In genomic region chr1:203038217-203038741, GRCh38 we compare ENCODE assay signal across 9 cellular contexts. TPM values are rescaled to one million over a fixed set of nuclear protein-coding genes. Genes with fewer than 3 reads are reported as not detected.
A peak's percentile ranks its signal among the peaks of the same experiment; 100 is the strongest.
DNase-seq lines count a peak whose midpoint lies in the region; ATAC-seq and TF ChIP-seq lines count a peak whose summit lies in the region.
"Had no signal": no experiment of that assay in that cellular context is flagged by ENCODE, and none has a peak within 500 bp of the region (broad histone marks: within the 10 kb centered on the region; RNA-seq: fewer than 3 reads in every experiment).

No MANE protein-coding gene starts in this region.

- TF ChIP-seq CTCF in GM12864 (IDR thresholded peaks at IDR 0.05; ENCODE audit: low read depth, low read length, missing control alignments) (peak; percentile 8), HL-60 (IDR thresholded peaks at IDR 0.05; ENCODE audit: insufficient read depth, low read length) (peak; percentile 26), body of pancreas (IDR thresholded peaks at IDR 0.05) (peak in 1 of 7 experiments; percentile 14), glutamatergic neuron (IDR thresholded peaks at IDR 0.05; ENCODE audit: partially characterized antibody, unreplicated experiment) (no peak)

- POLR2A ChIA-PET in naive thymus-derived CD8-positive, alpha-beta T cell (lab: Charles Lee): no interaction called here

- H3K4me3 ChIP-seq in GM12864 (ENCODE audit: low read depth, low read length) (no peak overlapping the region), HL-60 (replicated peaks; ENCODE audit: insufficient read depth, low read length) (no peak overlapping the region), body of pancreas (no peak overlapping the region), muscle layer of duodenum (ENCODE audit: low read depth in 1 of 2, low read length in 2 of 2) (no peak overlapping the region)

- H3K27ac ChIP-seq in HL-60 (replicated peaks): no peak overlapping the region
- H3K27ac ChIP-seq in body of pancreas: no peak overlapping the region
- H3K27ac ChIP-seq in muscle layer of duodenum (ENCODE audit: low read length): peak overlapping the region; percentile 69

- no peak overlapping the region for H3K27ac Mint-ChIP-seq in naive thymus-derived CD8-positive, alpha-beta T cell
- no peak overlapping the region for H3K27ac Mint-ChIP-seq in glutamatergic neuron (ENCODE audit: unreplicated experiment)
- H3K27ac Mint-ChIP-seq: dendritic cell treated with granulocyte-macrophage colony-stimulating factor and Interleukin-4, amounts not matched to agents 40 ng/mL and 50 ng/mL, for 4 days had no signal

- H3K9me3 ChIP-seq in body of pancreas: no peaks in the 10 kb centered on the region
- H3K9me3 ChIP-seq in muscle layer of duodenum (ENCODE audit: control insufficient read depth in 1 of 2, low read length in 2 of 2): no peaks in the 10 kb centered on the region

- peaks cover 4 to 11% (median 6%) of the 10 kb centered on the region in 5 donors for H3K27me3 Mint-ChIP-seq in naive thymus-derived CD8-positive, alpha-beta T cell
- peaks cover 6% of the 10 kb centered on the region for H3K27me3 Mint-ChIP-seq in glutamatergic neuron (ENCODE audit: unreplicated experiment)

- 14 to 19% methylated on average over 7 to 9 of the region's 9 CpGs for WGBS in body of pancreas, 2 donors

- H3K36me3 ChIP-seq in body of pancreas (replicated peaks in 1 of 2; ENCODE audit: insufficient read depth in 1 of 2, low read depth in 2 of 2): no peaks in the 10 kb centered on the region
- no peaks in the 10 kb centered on the region for H3K36me3 ChIP-seq in muscle layer of duodenum (ENCODE audit: control insufficient read depth in 1 of 2, insufficient read depth in 2 of 2, low read length in 2 of 2)

- peaks cover 4 to 8% (median 4%) of the 10 kb centered on the region in 4 donors for H3K4me1 Mint-ChIP-seq in naive thymus-derived CD8-positive, alpha-beta T cell
- peaks cover 38% of the 10 kb centered on the region for H3K4me1 Mint-ChIP-seq in glutamatergic neuron (ENCODE audit: low read depth, unreplicated experiment)

- H3K27me3 ChIP-seq in HL-60 (ENCODE audit: insufficient read depth, poor library complexity, severe bottlenecking) (no peaks in the 10 kb centered on the region), body of pancreas (no peaks in the 10 kb centered on the region), muscle layer of duodenum (ENCODE audit: low read depth, low read length) (peaks cover 7% of the 10 kb centered on the region)

- H3K4me1 ChIP-seq in body of pancreas: no peaks in the 10 kb centered on the region
- H3K4me1 ChIP-seq in muscle layer of duodenum (ENCODE audit: control insufficient read depth in 1 of 2, insufficient read depth in 2 of 2, low read length in 2 of 2): peaks cover 0 to 25% of the 10 kb centered on the region in 2 donors

- TF ChIP-seq POLR2A in body of pancreas (IDR thresholded peaks at IDR 0.05): no peak

- no peak for DNase-seq in GM12864 (ENCODE audit: low read depth)
- peak; percentile 34 to 46 for DNase-seq in HL-60 (ENCODE audit: low read depth in 1 of 2, low spot score in 1 of 2)
- DNase-seq in body of pancreas: peak; percentile 20 to 65 (median 30)
- no peak for DNase-seq in naive thymus-derived CD8-positive, alpha-beta T cell
- no peak for DNase-seq in glutamatergic neuron
- DNase-seq in NCI-H1930 (lab: John Stamatoyannopoulos, UW): no peak
- no peak for DNase-seq in LoVo (ENCODE audit: low spot score)

- no peaks in the 10 kb centered on the region for H3K36me3 Mint-ChIP-seq in naive thymus-derived CD8-positive, alpha-beta T cell
- H3K36me3 Mint-ChIP-seq in glutamatergic neuron (ENCODE audit: unreplicated experiment): no peaks in the 10 kb centered on the region

- no peak for ATAC-seq in body of pancreas
- no peak for ATAC-seq in naive thymus-derived CD8-positive, alpha-beta T cell

- intact Hi-C loops in body of pancreas (cut with DNase I): no loop called here

- H3K9me3 Mint-ChIP-seq in naive thymus-derived CD8-positive, alpha-beta T cell: no peaks in the 10 kb centered on the region
- peaks cover 8% of the 10 kb centered on the region for H3K9me3 Mint-ChIP-seq in glutamatergic neuron (ENCODE audit: unreplicated experiment)
- H3K9me3 Mint-ChIP-seq: dendritic cell treated with granulocyte-macrophage colony-stimulating factor and Interleukin-4, amounts not matched to agents 40 ng/mL and 50 ng/mL, for 4 days had no signal

- no peak overlapping the region for H3K4me3 Mint-ChIP-seq in naive thymus-derived CD8-positive, alpha-beta T cell
- H3K4me3 Mint-ChIP-seq in glutamatergic neuron (ENCODE audit: unreplicated experiment): no peak overlapping the region
- H3K4me3 Mint-ChIP-seq: dendritic cell treated with granulocyte-macrophage colony-stimulating factor and Interleukin-4, amounts not matched to agents 40 ng/mL and 50 ng/mL, for 4 days had no signal

RNA-seq across cellular contexts. Expression of gene PPFIA4, which starts 12.0 kb away (rescaled TPM):
- not detected for total RNA-seq in body of pancreas
- total RNA-seq in naive thymus-derived CD8-positive, alpha-beta T cell: 1 to 10 TPM; 1.4 to 1.6 TPM
- under 1 TPM in 1 of 3 donors, not detected in 2; 0.18 TPM for polyA plus RNA-seq in naive thymus-derived CD8-positive, alpha-beta T cell
- total RNA-seq in glutamatergic neuron (ENCODE audit: unreplicated experiment): 74.7 TPM

RNA-seq across cellular contexts. Expression of gene TMEM183A, which starts 31.1 kb away (rescaled TPM):
- total RNA-seq in body of pancreas (10 to 100 TPM; 47.7 to 86.7 TPM), glutamatergic neuron (ENCODE audit: unreplicated experiment) (61.5 TPM)
- total RNA-seq in naive thymus-derived CD8-positive, alpha-beta T cell: 10 to 100 TPM; 85.4 to 92.0 TPM
- 10 to 100 TPM; 46.2 to 53.6 (median 47.4) TPM for polyA plus RNA-seq in naive thymus-derived CD8-positive, alpha-beta T cell

RNA-seq across cellular contexts. Expression of gene MYOG, which starts 47.5 kb away (rescaled TPM):
- total RNA-seq in body of pancreas (not detected), glutamatergic neuron (ENCODE audit: unreplicated experiment) (not detected)
- not detected for total RNA-seq in naive thymus-derived CD8-positive, alpha-beta T cell
- not detected for polyA plus RNA-seq in naive thymus-derived CD8-positive, alpha-beta T cell

Comparison
In these comparisons a context has a peak if more than half of its experiments do, and no peak if none do; other contexts are left out.
1. DNase-seq: peak in HL-60 (2 of 2) and body of pancreas (4 of 4); none in GM12864 (single experiment), naive thymus-derived CD8-positive, alpha-beta T cell (0 of 10), glutamatergic neuron (single experiment), NCI-H1930 (0 of 2) and LoVo (single experiment).
2. RNA of gene PPFIA4, which starts 12.0 kb away (total RNA-seq): 74.7 TPM in glutamatergic neuron (single experiment); 1.4 to 1.6 TPM in naive thymus-derived CD8-positive, alpha-beta T cell and not detected in body of pancreas; every median in the first group is over 10 times any median in the second.